17 cellular contexts compared by ENCODE assay signal in genomic region chr6:33490198-33490597, GRCh38. TPM values are rescaled to one million over a fixed set of nuclear protein-coding genes. Genes with fewer than 3 reads are reported as not detected.
DNase-seq lines count a peak whose midpoint lies in the region; ATAC-seq, FAIRE-seq and TF ChIP-seq lines count a peak whose summit lies in the region.
"Had no signal": no experiment of that assay in that cellular context is flagged by ENCODE, and none has a peak within 500 bp of the region (broad histone marks: within the 10 kb centered on the region; RNA-seq: fewer than 3 reads in every experiment).

No MANE protein-coding gene starts in this region.

- RAD21 ChIA-PET in GM12878 (lab: Charles Lee; ENCODE audit: unreplicated experiment): interaction anchor here (0.8 to 1.0 kb wide), 2 partner anchors 18 to 90 kb away, joined by 3 read pairs; partner anchors contain the start of gene BAK1

- TF ChIP-seq CTCF in cardiac muscle cell (IDR thresholded peaks at IDR 0.05; ENCODE audit: low read depth, low read length): no peak
- no peak for TF ChIP-seq CTCF in left ventricle myocardium inferior (IDR thresholded peaks at IDR 0.05; ENCODE audit: borderline replicate concordance)
- peak in 1 of 3 experiments; percentile 7; a peak in 1 of 6 replicates for TF ChIP-seq CTCF in GM12878 (IDR thresholded peaks at IDR 0.05 in 2 of 3, conservative IDR thresholded peaks at IDR 0.05 in 1 of 3; ENCODE audit: control insufficient read depth in 2 of 3, extremely low read depth in 1 of 3, insufficient read depth in 1 of 3, low read depth in 3 of 3, low read length in 3 of 3)
- TF ChIP-seq CTCF in ascending aorta (IDR thresholded peaks at IDR 0.05): no peak

- DNase-seq in cardiac muscle cell (ENCODE audit: low read depth in 1 of 2, low spot score in 1 of 2) (peak in 1 of 2 donors; percentile 8), left ventricle myocardium inferior (no peak), NCI-H2196 treated with DMSO at 0.1 percent for 48 hours (lab: John Stamatoyannopoulos, UW; ENCODE audit: unreplicated experiment) (peak; percentile 15), GM12878 (ENCODE audit: low read depth, low spot score) (no peak), small intestine (peak; percentile 65), ascending aorta (ENCODE audit: low spot score in 2 of 2) (no peak)
- DNase-seq: activated CD8-positive, alpha-beta T cell treated with anti-CD3 and anti-CD28 coated beads for 36 hours; activated naive CD4-positive, alpha-beta T cell; AML-193; left colon; natural killer cell; NCI-H1930; right cardiac atrium; stimulated activated CD4-positive, alpha-beta T cell treated with anti-CD3 and anti-CD28 coated beads, Interleukin-4, amount 100 ng/mL, for 1 hour had no signal

- H3K4me2 ChIP-seq in GM12878 (ENCODE audit: control insufficient read depth, insufficient read depth): no peak overlapping the region

- H3K9me3 ChIP-seq in cardiac muscle cell (ENCODE audit: low read depth) (no peaks in the 10 kb centered on the region), left ventricle myocardium inferior (replicated peaks) (no peaks in the 10 kb centered on the region), GM12878 (replicated peaks; ENCODE audit: control insufficient read depth, insufficient read depth, low read length) (no peaks in the 10 kb centered on the region), small intestine (ENCODE audit: control insufficient read depth, low read depth) (no peaks in the 10 kb centered on the region), ascending aorta (no peaks in the 10 kb centered on the region)
- H3K9me3 ChIP-seq: vagina had no signal

- CTCF ChIA-PET in GM12878 (lab: Yijun Ruan, JAX): interaction anchor here (0.7 to 1.1 kb wide), 4 partner anchors 9 to 739 kb away, joined by 3 read pairs; no protein-coding TSS in a partner anchor

- 67% methylated on average over 3 of the region's 3 CpGs for WGBS in GM12878 (ENCODE audit: insufficient coverage, insufficient replicate concordance, low lambda C conversion rate, missing lambda C conversion rate)
- WGBS in small intestine, 3 donors: 28 to 62% (median 43%) methylated on average over 3 of the region's 3 CpGs

- no peak overlapping the region for H2AFZ ChIP-seq in GM12878 (ENCODE audit: control insufficient read depth, low read depth, low read length)

- peaks cover 7% of the 10 kb centered on the region for H3K4me1 ChIP-seq in cardiac muscle cell (ENCODE audit: low read depth)
- H3K4me1 ChIP-seq in left ventricle myocardium inferior: no peaks in the 10 kb centered on the region
- H3K4me1 ChIP-seq in GM12878 (ENCODE audit: control insufficient read depth, insufficient read depth, low read length): no peaks in the 10 kb centered on the region
- H3K4me1 ChIP-seq in small intestine (ENCODE audit: control insufficient read depth in 2 of 2, insufficient read depth in 1 of 2, low read depth in 1 of 2, low read length in 1 of 2): no peaks in the 10 kb centered on the region
- no peaks in the 10 kb centered on the region for H3K4me1 ChIP-seq in ascending aorta
- H3K4me1 ChIP-seq: vagina had no signal

- ATAC-seq in GM12878 (peak; percentile 57), HG02571 (IDR thresholded peaks at IDR 0.05; ENCODE audit: unreplicated experiment) (no peak), HG03378 (IDR thresholded peaks at IDR 0.05; ENCODE audit: unreplicated experiment) (no peak)
- ATAC-seq: activated CD8-positive, alpha-beta T cell treated with anti-CD3 and anti-CD28 coated beads for 36 hours; left colon had no signal

- H4K20me1 ChIP-seq in GM12878 (ENCODE audit: control insufficient read depth, insufficient read depth): no peaks in the 10 kb centered on the region

- H3K36me3 ChIP-seq in cardiac muscle cell (no peaks in the 10 kb centered on the region), left ventricle myocardium inferior (no peaks in the 10 kb centered on the region), GM12878 (ENCODE audit: control insufficient read depth in 2 of 2, insufficient read depth in 2 of 2, low read length in 1 of 2) (no peaks in the 10 kb centered on the region), small intestine (ENCODE audit: control insufficient read depth in 2 of 2, insufficient read depth in 2 of 2, low read length in 2 of 2) (no peaks in the 10 kb centered on the region), ascending aorta (no peaks in the 10 kb centered on the region)
- H3K36me3 ChIP-seq: vagina had no signal

- H3K4me3 ChIP-seq in cardiac muscle cell: no peak overlapping the region
- H3K4me3 ChIP-seq in left ventricle myocardium inferior: no peak overlapping the region
- no peak overlapping the region for H3K4me3 ChIP-seq in GM12878
- no peak overlapping the region for H3K4me3 ChIP-seq in small intestine (ENCODE audit: low read depth in 1 of 2, low read length in 2 of 2)
- H3K4me3 ChIP-seq in ascending aorta: no peak overlapping the region
- H3K4me3 ChIP-seq: vagina had no signal

- POLR2A ChIA-PET in GM12878 (lab: Charles Lee): interaction anchor here (0.5 kb wide), 1 partner anchor 59 kb away, joined by 6 read pairs; no protein-coding TSS in a partner anchor

- H3K27me3 ChIP-seq in cardiac muscle cell: no peaks in the 10 kb centered on the region
- H3K27me3 ChIP-seq in left ventricle myocardium inferior (ENCODE audit: low read depth): peaks cover 19% of the 10 kb centered on the region
- H3K27me3 ChIP-seq in GM12878 (replicated peaks in 1 of 2; ENCODE audit: control insufficient read depth in 2 of 2, insufficient read depth in 2 of 2, low read length in 1 of 2): no peaks in the 10 kb centered on the region; a peak in 1 of 4 replicates
- H3K27me3 ChIP-seq in small intestine (ENCODE audit: control insufficient read depth in 2 of 2, insufficient read depth in 2 of 2, low read length in 2 of 2): no peaks in the 10 kb centered on the region
- no peaks in the 10 kb centered on the region for H3K27me3 ChIP-seq in ascending aorta
- H3K27me3 ChIP-seq: vagina had no signal

- no TSS peak for BruUV-seq in GM12878 (replicated peaks; lab: Mats Ljungman, UMichigan)

- no peaks in the 10 kb centered on the region for H3K79me2 ChIP-seq in GM12878 (ENCODE audit: control insufficient read depth, insufficient read depth, low read length)

- in situ Hi-C loops in GM12878 (cut with MboI): no loop called here

- H3K9ac ChIP-seq in GM12878 (ENCODE audit: control insufficient read depth, insufficient read depth, low read length): no peak overlapping the region

- FAIRE-seq in GM12878 (lab: Jason Lieb, UNC) (no peak), small intestine (lab: Jason Lieb, UNC) (no peak)

- SMC1A ChIA-PET in GM12878 (lab: Charles Lee; ENCODE audit: uncharacterized antibody, unreplicated experiment): interaction anchor here (1.1 kb wide), 1 partner anchor 36 kb away, joined by 3 read pairs; the partner anchor contains the start of gene ZBTB9

- 0 out of 2 replicates have a peak, but pooled peaks have one; percentile 29 for TF ChIP-seq RAD21 in GM12878 (IDR thresholded peaks at IDR 0.05; ENCODE audit: insufficient read depth, low read depth, low read length)

- intact Hi-C loops in left ventricle myocardium inferior (cut with micrococcal nuclease): no loop called here
- intact Hi-C loops in GM12878 (cut with micrococcal nuclease; ENCODE audit: unreplicated experiment): no loop called here
- intact Hi-C loops in ascending aorta (cut with DNase I): no loop called here

- H3K27ac ChIP-seq in cardiac muscle cell (peak overlapping the region; percentile 15), left ventricle myocardium inferior (replicated peaks) (no peak overlapping the region), GM12878 (ENCODE audit: control insufficient read depth, insufficient read depth) (no peak overlapping the region), small intestine (ENCODE audit: low read depth in 1 of 2, low read length in 1 of 2) (no peak overlapping the region), ascending aorta (no peak overlapping the region)
- H3K27ac ChIP-seq: vagina had no signal

- no peak for TF ChIP-seq EP300 in GM12878 (IDR thresholded peaks at IDR 0.05; ENCODE audit: borderline replicate concordance in 1 of 2, control insufficient read depth in 1 of 2, low read depth in 2 of 2, low read length in 2 of 2)

- TF ChIP-seq POLR2A in GM12878 (IDR thresholded peaks at IDR 0.05; ENCODE audit: low read depth, low read length): no peak

TF ChIP-seq in GM12878, 131 proteins besides CTCF, POLR2A, EP300 and RAD21 (continues in another document):
- TF ChIP-seq JUNB (IDR thresholded peaks at IDR 0.05): 0 out of 2 replicates have a peak, but pooled peaks have one; percentile 30
- TF ChIP-seq TCF12 (IDR thresholded peaks at IDR 0.05; ENCODE audit: low read depth, low read length): peak; percentile 72; the same call in 1 of the 2 replicates
- TF ChIP-seq TCF3 (IDR thresholded peaks at IDR 0.05; ENCODE audit: borderline replicate concordance, insufficient read depth, low read depth, low read length): peak; percentile 50; the same call in 1 of the 2 replicates
- TF ChIP-seq IRF4 (IDR thresholded peaks at IDR 0.05; ENCODE audit: low read depth, low read length): peak; percentile 61; the same call in 1 of the 2 replicates

RNA-seq across cellular contexts. Expression of gene ZBTB9, which starts 35.8 kb away (rescaled TPM):
- total RNA-seq in cardiac muscle cell (5.5 and 7.8 TPM in 2 replicates), left ventricle myocardium inferior (4.9 TPM), GM12878 (2014; rRNA removed) (5.2 and 6.6 TPM in 2 replicates), GM12878 (2014; rRNA removed; fragmentation: Illumina TruSeq; extraction: Trizol) (6.0 and 6.7 TPM in 2 replicates), GM12878 (2021) (9.2 and 10.4 TPM in 2 replicates), ascending aorta (45.8 TPM)
- polyA plus RNA-seq in cardiac muscle cell (9.5 and 11.2 TPM in 2 replicates), GM12878 (2011; rRNA removed) (5.3 and 7.2 TPM in 2 replicates), GM12878 (2014; fragmentation: Illumina TruSeq; extraction: Trizol) (9.8 and 10.3 TPM in 2 replicates), GM12878 (2014; fragmentation: Nextera tagmentation; extraction: Ambion mirVana) (1 to 10 TPM; 1.5 to 2.6 TPM), GM12878 (2014; rRNA removed) (6.7 and 7.3 TPM in 2 replicates), GM12878 (2016; fragmentation: Nextera tagmentation; extraction: Ambion mirVana) (10 to 100 TPM; 12.1 to 12.7 TPM), small intestine (1 to 10 TPM; 1.6 to 5.2 (median 1.9) TPM)
- total RNA-seq in GM12878 (2013; cell fraction: nucleolus; rRNA removed): 5.1 and 5.5 TPM in 2 replicates
- polyA plus RNA-seq in GM12878 (2011; ENCODE audit: low read depth): 4.1 TPM
- polyA plus RNA-seq in GM12878 (2011; cell fraction: cytosol; rRNA removed): 6.0 and 6.9 TPM in 2 replicates
- 13.4 and 16.9 TPM in 2 replicates for polyA plus RNA-seq in GM12878 (2011; cell fraction: nucleus; rRNA removed)
- polyA plus RNA-seq in GM12878 (2012): 5.6 and 6.3 TPM in 2 replicates
- polyA minus RNA-seq in GM12878 (2011; rRNA and poly(A)+ RNA removed): 9.1 and 9.2 TPM in 2 replicates
- polyA minus RNA-seq in GM12878 (2011; cell fraction: cytosol; rRNA and poly(A)+ RNA removed): 3.6 and 4.2 TPM in 2 replicates
- polyA minus RNA-seq in GM12878 (2011; cell fraction: nucleus; rRNA and poly(A)+ RNA removed): 4.5 and 6.2 TPM in 2 replicates

Comparison
In these comparisons a context has a peak if more than half of its experiments do, and no peak if none do; other contexts are left out.
1. DNase-seq: peak in NCI-H2196 treated with DMSO at 0.1 percent for 48 hours (single experiment) and small intestine (single experiment); none in left ventricle myocardium inferior (single experiment), GM12878 (single experiment) and ascending aorta (0 of 2).